8 cellular contexts compared by ENCODE assay signal in genomic region chr1:229342902-229343587, GRCh38. TPM values are rescaled to one million over a fixed set of nuclear protein-coding genes. Genes with fewer than 3 reads are reported as not detected.
DNase-seq lines count a peak whose midpoint lies in the region; ATAC-seq and TF ChIP-seq lines count a peak whose summit lies in the region.

Gene CCSAP (minus strand): TSS chr1:229343047. CDS start chr1:229342465, 582 bp downstream.

- peak within 1 kb of the TSS; percentile 26 for H3K27ac Mint-ChIP-seq in neural progenitor cell

- H3K4me3 Mint-ChIP-seq in neural progenitor cell, result peak within 1 kb of the TSS; percentile 99

- ATAC-seq in GM19023 (IDR thresholded peaks at IDR 0.05; ENCODE audit: unreplicated experiment) (peak; percentile 52), HG03135 (IDR thresholded peaks at IDR 0.05; ENCODE audit: unreplicated experiment) (peak; percentile 39), thoracic aorta (ENCODE audit: insufficient number of reproducible peaks, low FRiP score, low read depth) (peak; percentile 48)

- H3K79me2 ChIP-seq in OCI-LY3 (ENCODE audit: low read length), result peaks cover 27% of the 10 kb centered on the region
- H3K79me2 ChIP-seq in neural progenitor cell (ENCODE audit: low read depth), result peaks cover 34% of the 10 kb centered on the region

- peak; percentile 46 for DNase-seq in activated T-helper 9 cell treated with anti-CD3 and anti-CD28 coated beads, Interleukin-2, amount 50 U/mL, for 16 hours (ENCODE audit: low read depth)
- DNase-seq in foreskin melanocyte (peak; percentile 19), neural progenitor cell (ENCODE audit: low spot score) (peak; percentile 74), thoracic aorta (ENCODE audit: low spot score) (no peak)

- peak within 1 kb of the TSS; percentile 82 for H2AFZ ChIP-seq in OCI-LY3 (ENCODE audit: low read depth, low read length)
- H2AFZ ChIP-seq in neural progenitor cell (replicated peaks), result peak within 1 kb of the TSS; percentile 75

- peak within 1 kb of the TSS; percentile 97 for H3K4me2 ChIP-seq in BLaER1
- H3K4me2 ChIP-seq in OCI-LY3 (ENCODE audit: low read length), result peak within 1 kb of the TSS; percentile 82
- peak within 1 kb of the TSS; percentile 95 for H3K4me2 ChIP-seq in neural progenitor cell

- H4K20me1 ChIP-seq in BLaER1 (peaks cover 25% of the 10 kb centered on the region; the same call in 1 of the 2 replicates), OCI-LY3 (ENCODE audit: insufficient read depth, low read length) (peaks cover 8% of the 10 kb centered on the region), neural progenitor cell (ENCODE audit: low read depth) (peaks cover 33% of the 10 kb centered on the region)

- peak within 1 kb of the TSS; percentile 83 for H3K9ac ChIP-seq in BLaER1
- H3K9ac ChIP-seq in OCI-LY3 (ENCODE audit: low read length), result peak within 1 kb of the TSS; percentile 74
- peak within 1 kb of the TSS; percentile 31 for H3K9ac ChIP-seq in neural progenitor cell

- H3K9me3 ChIP-seq in BLaER1, result no peaks in the 10 kb centered on the region
- H3K9me3 ChIP-seq in OCI-LY3 (ENCODE audit: insufficient read depth, low read length), result no peaks in the 10 kb centered on the region
- no peaks in the 10 kb centered on the region for H3K9me3 ChIP-seq in neural progenitor cell (ENCODE audit: low read depth)
- H3K9me3 ChIP-seq in thoracic aorta, result no peaks in the 10 kb centered on the region

- H3F3A ChIP-seq in neural progenitor cell (ENCODE audit: low read depth), result peaks cover 34% of the 10 kb centered on the region

- peaks cover under 1% of the 10 kb centered on the region for H3K36me3 Mint-ChIP-seq in neural progenitor cell

- H3K4me1 Mint-ChIP-seq in neural progenitor cell, result peaks cover 26% of the 10 kb centered on the region

- TF ChIP-seq CTCF in OCI-LY3 (IDR thresholded peaks at IDR 0.05; ENCODE audit: low read depth, low read length) (peak; percentile 14; the same call in 1 of the 2 replicates), neural progenitor cell (IDR thresholded peaks at IDR 0.05) (peak; percentile 5), thoracic aorta (IDR thresholded peaks at IDR 0.05) (no peak)

- H3K27me3 Mint-ChIP-seq in neural progenitor cell (ENCODE audit: insufficient read depth, low read depth), result peaks cover 13% of the 10 kb centered on the region

- H3K4me3 ChIP-seq in BLaER1 (peak within 1 kb of the TSS; percentile 87), OCI-LY3 (ENCODE audit: low read length) (peak within 1 kb of the TSS; percentile 85), neural progenitor cell (peak within 1 kb of the TSS; percentile 88), thoracic aorta (peak within 1 kb of the TSS; percentile 79)

- H3K27me3 ChIP-seq in BLaER1 (no peaks in the 10 kb centered on the region), OCI-LY3 (ENCODE audit: low read depth, low read length) (peaks cover 30% of the 10 kb centered on the region), neural progenitor cell (peaks cover 21% of the 10 kb centered on the region), thoracic aorta (replicated peaks; ENCODE audit: insufficient read depth) (no peaks in the 10 kb centered on the region)

- peak within 1 kb of the TSS; percentile 84 for H3K27ac ChIP-seq in BLaER1
- H3K27ac ChIP-seq in OCI-LY3 (ENCODE audit: low read length), result peak within 1 kb of the TSS; percentile 45
- peak within 1 kb of the TSS; percentile 83 for H3K27ac ChIP-seq in neural progenitor cell
- H3K27ac ChIP-seq in thoracic aorta, result peak within 1 kb of the TSS; percentile 65 to 78

- peaks cover 5% of the 10 kb centered on the region for H3K9me3 Mint-ChIP-seq in neural progenitor cell

- H3K4me1 ChIP-seq in BLaER1 (peaks cover 40% of the 10 kb centered on the region), OCI-LY3 (ENCODE audit: low read length) (peaks cover 23% of the 10 kb centered on the region), neural progenitor cell (peaks cover 20% of the 10 kb centered on the region), thoracic aorta (ENCODE audit: control insufficient read depth in 1 of 2, low read depth in 2 of 2) (peaks cover 4 to 14% of the 10 kb centered on the region in 2 donors)

- H3K36me3 ChIP-seq in BLaER1 (no peaks in the 10 kb centered on the region), OCI-LY3 (replicated peaks; ENCODE audit: low read depth, low read length) (peaks cover 4% of the 10 kb centered on the region), neural progenitor cell (no peaks in the 10 kb centered on the region), thoracic aorta (no peaks in the 10 kb centered on the region)

RNA-seq across cellular contexts. Expression of gene CCSAP, which starts in this region (rescaled TPM):
- total RNA-seq in neural progenitor cell (ENCODE audit: low replicate concordance) (19.6 and 34.4 TPM in 2 replicates), thoracic aorta (1 to 10 TPM; 3.8 to 5.6 TPM)

Comparison
In these comparisons a context has a peak if more than half of its experiments do, and no peak if none do; other contexts are left out.
1. H3K9ac ChIP-seq: peak in every context shown above with its lines; median percentile 83 in BLaER1; 74 in OCI-LY3; 31 in neural progenitor cell.